In genomic region chr2:44016282-44016681, GRCh38 we compare ENCODE assay signal across 11 cellular contexts. TPM values are rescaled to one million over a fixed set of nuclear protein-coding genes. Genes with fewer than 3 reads are reported as not detected.
DNase-seq lines count a peak whose midpoint lies in the region; ATAC-seq and TF ChIP-seq lines count a peak whose summit lies in the region.
"Had no signal": no experiment of that assay in that cellular context is flagged by ENCODE, and none has a peak within 500 bp of the region (broad histone marks: within the 10 kb centered on the region; RNA-seq: fewer than 3 reads in every experiment).

No MANE protein-coding gene starts in this region.

- no peak overlapping the region for H3K4me3 Mint-ChIP-seq in activated CD4-positive, alpha-beta T cell treated with anti-CD3 and anti-CD28 coated beads for 36 hours
- H3K4me3 Mint-ChIP-seq in activated CD8-positive, alpha-beta memory T cell treated with anti-CD3 and anti-CD28 coated beads, Interleukin-2, amount 10 ng/mL, durations not matched to agents 7 days and 5 days = no peak overlapping the region
- H3K4me3 Mint-ChIP-seq: B cell had no signal

- H3K4me1 ChIP-seq in testis (no peaks in the 10 kb centered on the region), upper lobe of left lung (no peaks in the 10 kb centered on the region)
- H3K4me1 ChIP-seq: Peyer's patch, tibial nerve had no signal

- H3K27ac Mint-ChIP-seq in activated CD4-positive, alpha-beta T cell treated with anti-CD3 and anti-CD28 coated beads for 36 hours = no peak overlapping the region
- H3K27ac Mint-ChIP-seq in activated CD8-positive, alpha-beta memory T cell treated with anti-CD3 and anti-CD28 coated beads, Interleukin-2, amount 10 ng/mL, durations not matched to agents 7 days and 5 days = no peak overlapping the region
- H3K27ac Mint-ChIP-seq: B cell had no signal

- H3K27me3 Mint-ChIP-seq in activated CD4-positive, alpha-beta T cell treated with anti-CD3 and anti-CD28 coated beads for 36 hours = peaks cover 17% of the 10 kb centered on the region
- H3K27me3 Mint-ChIP-seq in activated CD8-positive, alpha-beta memory T cell treated with anti-CD3 and anti-CD28 coated beads, Interleukin-2, amount 10 ng/mL, durations not matched to agents 7 days and 5 days = peaks cover 22% of the 10 kb centered on the region

- H3K9me3 Mint-ChIP-seq in activated CD4-positive, alpha-beta T cell treated with anti-CD3 and anti-CD28 coated beads for 36 hours (ENCODE audit: low read depth) = no peaks in the 10 kb centered on the region
- H3K9me3 Mint-ChIP-seq in activated CD8-positive, alpha-beta memory T cell treated with anti-CD3 and anti-CD28 coated beads, Interleukin-2, amount 10 ng/mL, durations not matched to agents 7 days and 5 days (ENCODE audit: low read depth) = no peaks in the 10 kb centered on the region

- H3K4me1 Mint-ChIP-seq in activated CD4-positive, alpha-beta T cell treated with anti-CD3 and anti-CD28 coated beads for 36 hours = no peaks in the 10 kb centered on the region
- H3K4me1 Mint-ChIP-seq in activated CD8-positive, alpha-beta memory T cell treated with anti-CD3 and anti-CD28 coated beads, Interleukin-2, amount 10 ng/mL, durations not matched to agents 7 days and 5 days = peaks cover 4% of the 10 kb centered on the region
- H3K4me1 Mint-ChIP-seq: B cell had no signal

- no peak for TF ChIP-seq CTCF in testis (IDR thresholded peaks at IDR 0.05)
- no peak for TF ChIP-seq CTCF in lower leg skin (IDR thresholded peaks at IDR 0.05)
- TF ChIP-seq CTCF in upper lobe of left lung (IDR thresholded peaks at IDR 0.05) = no peak

- H3K4me3 ChIP-seq in testis (no peak overlapping the region), lower leg skin (ENCODE audit: low read depth, poor library complexity, severe bottlenecking) (no peak overlapping the region), upper lobe of left lung (no peak overlapping the region)
- H3K4me3 ChIP-seq: Peyer's patch, tibial nerve had no signal

- no peak for ATAC-seq in activated CD4-positive, alpha-beta T cell treated with anti-CD3 and anti-CD28 coated beads for 36 hours
- no peak for ATAC-seq in activated CD8-positive, alpha-beta memory T cell treated with anti-CD3 and anti-CD28 coated beads, Interleukin-2, amount 10 ng/mL, durations not matched to agents 7 days and 5 days
- ATAC-seq in upper lobe of left lung (ENCODE audit: low FRiP score in 2 of 2) = no peak

- POLR2A ChIA-PET in activated CD4-positive, alpha-beta T cell treated with anti-CD3 and anti-CD28 coated beads for 36 hours (lab: Charles Lee) = no interaction called here

- 32 to 37% methylated on average over 6 of the region's 6 CpGs for WGBS in testis, 2 donors
- 27 to 30% methylated on average over 6 of the region's 6 CpGs for WGBS in lower leg skin, 2 donors
- 31 to 34% methylated on average over 6 of the region's 6 CpGs for WGBS in upper lobe of left lung, 2 donors

- H3K27ac ChIP-seq in testis (no peak overlapping the region), upper lobe of left lung (no peak overlapping the region)
- H3K27ac ChIP-seq: Peyer's patch, tibial nerve had no signal

- no peaks in the 10 kb centered on the region for H3K36me3 ChIP-seq in testis (ENCODE audit: low read depth, missing control alignments)
- no peaks in the 10 kb centered on the region for H3K36me3 ChIP-seq in upper lobe of left lung
- H3K36me3 ChIP-seq: Peyer's patch, tibial nerve had no signal

- intact Hi-C loops in activated CD4-positive, alpha-beta T cell treated with anti-CD3 and anti-CD28 coated beads for 36 hours (cut with DNase I, micrococcal nuclease) = no loop called here
- intact Hi-C loops in testis (cut with DNase I; ENCODE audit: low total_unique reads) = no loop called here
- intact Hi-C loops in lower leg skin (cut with DNase I; ENCODE audit: low total_unique reads) = no loop called here

- peak; percentile 70 for DNase-seq in activated CD4-positive, alpha-beta T cell treated with anti-CD3 and anti-CD28 coated beads for 36 hours
- DNase-seq in activated CD4-positive, alpha-beta T cell treated with anti-CD3 and anti-CD28 coated beads for 1 hour = no peak
- DNase-seq in activated CD8-positive, alpha-beta memory T cell treated with anti-CD3 and anti-CD28 coated beads, Interleukin-2, amount 10 ng/mL, durations not matched to agents 7 days and 5 days = peak; percentile 61
- DNase-seq in hepatic stellate cell (ENCODE audit: low spot score) (peak; percentile 22), testis (peak; percentile 71), lower leg skin (ENCODE audit: low spot score in 2 of 2) (no peak), upper lobe of left lung (no peak), SW 1271 (lab: John Stamatoyannopoulos, UW) (no peak)

- TF ChIP-seq EP300 in upper lobe of left lung (IDR thresholded peaks at IDR 0.05) = no peak

- no peaks in the 10 kb centered on the region for H3K27me3 ChIP-seq in testis
- no peaks in the 10 kb centered on the region for H3K27me3 ChIP-seq in upper lobe of left lung
- H3K27me3 ChIP-seq: Peyer's patch, tibial nerve had no signal

- no peaks in the 10 kb centered on the region for H3K36me3 Mint-ChIP-seq in activated CD4-positive, alpha-beta T cell treated with anti-CD3 and anti-CD28 coated beads for 36 hours (ENCODE audit: low read depth)
- no peaks in the 10 kb centered on the region for H3K36me3 Mint-ChIP-seq in activated CD8-positive, alpha-beta memory T cell treated with anti-CD3 and anti-CD28 coated beads, Interleukin-2, amount 10 ng/mL, durations not matched to agents 7 days and 5 days

- TF ChIP-seq POLR2A in testis (IDR thresholded peaks at IDR 0.05) = no peak
- TF ChIP-seq POLR2A in lower leg skin (IDR thresholded peaks at IDR 0.05) = no peak
- no peak for TF ChIP-seq POLR2A in upper lobe of left lung (IDR thresholded peaks at IDR 0.05)

- CTCF ChIA-PET in activated CD4-positive, alpha-beta T cell treated with anti-CD3 and anti-CD28 coated beads for 36 hours (lab: Charles Lee) = no interaction called here
- CTCF ChIA-PET in activated CD8-positive, alpha-beta memory T cell treated with anti-CD3 and anti-CD28 coated beads, Interleukin-2, amount 10 ng/mL, durations not matched to agents 7 days and 5 days (lab: Charles Lee) = interaction anchor here (0.6 kb wide), 1 partner anchor 778 kb away, joined by 3 read pairs; no protein-coding TSS in a partner anchor

- H3K9me3 ChIP-seq in testis (no peaks in the 10 kb centered on the region), upper lobe of left lung (no peaks in the 10 kb centered on the region)
- H3K9me3 ChIP-seq: Peyer's patch, tibial nerve had no signal

RNA-seq across cellular contexts. Expression of gene LRPPRC, which starts 20.5 kb away (rescaled TPM):
- total RNA-seq in activated CD4-positive, alpha-beta T cell treated with anti-CD3 and anti-CD28 coated beads for 36 hours = 100 to 1,000 TPM; 189 to 191 TPM
- 100 to 1,000 TPM in 1 of 2 experiments, 10 to 100 TPM in 1; 70.0 to 103 TPM for total RNA-seq in activated CD8-positive, alpha-beta memory T cell treated with anti-CD3 and anti-CD28 coated beads, Interleukin-2, amount 10 ng/mL, durations not matched to agents 7 days and 5 days
- total RNA-seq in testis (100 to 1,000 TPM; 114 to 133 TPM), lower leg skin (10 to 100 TPM; 39.5 to 51.2 (median 47.8) TPM), upper lobe of left lung (10 to 100 TPM; 29.3 to 86.2 (median 47.2) TPM)
- 65.7 TPM for polyA plus RNA-seq in testis (ENCODE audit: insufficient read depth, low read depth, low replicate concordance)

Comparison
In these comparisons a context has a peak if more than half of its experiments do, and no peak if none do; other contexts are left out.
1. DNase-seq: peak in activated CD4-positive, alpha-beta T cell treated with anti-CD3 and anti-CD28 coated beads for 36 hours (single experiment), activated CD8-positive, alpha-beta memory T cell treated with anti-CD3 and anti-CD28 coated beads, Interleukin-2, amount 10 ng/mL, durations not matched to agents 7 days and 5 days (single experiment), hepatic stellate cell (single experiment) and testis (single experiment); none in activated CD4-positive, alpha-beta T cell treated with anti-CD3 and anti-CD28 coated beads for 1 hour (single experiment), lower leg skin (0 of 2), upper lobe of left lung (0 of 2) and SW 1271 (0 of 2).